19 cellular contexts compared by ENCODE assay signal in genomic region chr11:69557266-69557665, GRCh38.
DNase-seq lines count a peak whose midpoint lies in the region; ATAC-seq, FAIRE-seq and TF ChIP-seq lines count a peak whose summit lies in the region.
"Had no signal": no experiment of that assay in that cellular context is flagged by ENCODE, and none has a peak within 500 bp of the region (broad histone marks: within the 10 kb centered on the region; RNA-seq: fewer than 3 reads in every experiment).

No MANE protein-coding gene starts in this region.

- CTCF ChIA-PET in IMR-90 (lab: Yijun Ruan, JAX) (no interaction called here), H1 (lab: Charles Lee; ENCODE audit: partially characterized antibody) (interaction anchor here (1.0 kb wide), 1 partner anchor 10 kb away, joined by 3 read pairs; no protein-coding TSS in a partner anchor)

- H3K4me1 ChIP-seq in IMR-90 (ENCODE audit: control insufficient read depth, insufficient read depth, low read length) (peaks cover 2% of the 10 kb centered on the region; the same call in 1 of the 2 replicates), H1 (replicated peaks in 1 of 4; ENCODE audit: control insufficient read depth in 3 of 4, insufficient read depth in 4 of 4, low read length in 3 of 4) (0 out of 7 replicates have a peak, but pooled peaks cover 0 to 2% (median 0%) of the 10 kb centered on the region in 4 experiments)
- H3K4me1 ChIP-seq: Caco-2 had no signal

- TF ChIP-seq RAD21 in IMR-90 (IDR thresholded peaks at IDR 0.05; ENCODE audit: low read length) (no peak), H1 (IDR thresholded peaks at IDR 0.05 in 1 of 2, conservative IDR thresholded peaks at IDR 0.05 in 1 of 2; ENCODE audit: low read depth in 2 of 2, low read length in 2 of 2) (no peak)

- H3K36me3 ChIP-seq in IMR-90 (ENCODE audit: control insufficient read depth, insufficient read depth, low read length) (no peaks in the 10 kb centered on the region), H1 (ENCODE audit: control insufficient read depth in 2 of 4, insufficient read depth in 4 of 4, low read length in 3 of 4) (no peaks in the 10 kb centered on the region)
- H3K36me3 ChIP-seq: BLaER1 had no signal

- no peak for TF ChIP-seq EP300 in H1 (IDR thresholded peaks at IDR 0.05; ENCODE audit: borderline replicate concordance in 1 of 2, low read depth in 2 of 2, low read length in 2 of 2)

- H3K4ac ChIP-seq in IMR-90 (ENCODE audit: low read depth, low read length) (no peak overlapping the region), H1 (replicated peaks; ENCODE audit: insufficient read length, low read depth, low read length) (no peak overlapping the region)

- peaks cover 16% of the 10 kb centered on the region for H3K4me1 Mint-ChIP-seq in T-helper 17 cell
- H3K4me1 Mint-ChIP-seq: B cell had no signal

- H3K9ac ChIP-seq in IMR-90 (ENCODE audit: low read depth, low read length) (no peak overlapping the region), H1 (replicated peaks in 1 of 4; ENCODE audit: extremely low read depth in 1 of 4, low read depth in 3 of 4, low read length in 3 of 4) (no peak overlapping the region)
- H3K9ac ChIP-seq: BLaER1 had no signal

- no peak overlapping the region for H4K5ac ChIP-seq in IMR-90 (ENCODE audit: low read depth, low read length)
- no peak overlapping the region for H4K5ac ChIP-seq in H1 (ENCODE audit: insufficient read length, low read depth, low read length)

- H3K27me3 ChIP-seq in IMR-90 (ENCODE audit: control insufficient read depth, insufficient read depth, low read length) = no peaks in the 10 kb centered on the region
- no peaks in the 10 kb centered on the region; a peak in 1 of 7 replicates for H3K27me3 ChIP-seq in H1 (replicated peaks in 1 of 4; ENCODE audit: control insufficient read depth in 3 of 4, extremely low read depth in 1 of 4, insufficient read depth in 3 of 4, low read length in 3 of 4)

- H2AK5ac ChIP-seq in IMR-90 (ENCODE audit: low read depth, low read length) (no peak overlapping the region), H1 (ENCODE audit: low read depth, low read length) (no peak overlapping the region)

- H3K18ac ChIP-seq in IMR-90 (ENCODE audit: low read depth, low read length) (no peak overlapping the region), H1 (ENCODE audit: extremely low read depth, low read length) (no peak overlapping the region)

- H3K23ac ChIP-seq in IMR-90 (ENCODE audit: low read depth, low read length) (no peak overlapping the region), H1 (ENCODE audit: insufficient read length) (no peak overlapping the region)

- H2BK15ac ChIP-seq in IMR-90 (ENCODE audit: low read depth, low read length) (no peak overlapping the region), H1 (ENCODE audit: low read length) (0 out of 2 replicates have a peak overlapping the region, but pooled peaks have one; percentile 29)

- no TSS peak for BruUV-seq in IMR-90 (replicated peaks; lab: Mats Ljungman, UMichigan)

- no peaks in the 10 kb centered on the region for H4K20me1 ChIP-seq in IMR-90 (ENCODE audit: insufficient read depth, low read length)
- no peaks in the 10 kb centered on the region for H4K20me1 ChIP-seq in H1 (replicated peaks in 1 of 2; ENCODE audit: control insufficient read depth in 1 of 2, insufficient read depth in 2 of 2, low read length in 2 of 2)
- H4K20me1 ChIP-seq: BLaER1 had no signal

- H3K23me2 ChIP-seq in H1 (ENCODE audit: low read depth, low read length) = no peaks in the 10 kb centered on the region

- H2BK120ac ChIP-seq in IMR-90 (ENCODE audit: low read depth, low read length) = no peak overlapping the region
- H2BK120ac ChIP-seq in H1 (replicated peaks; ENCODE audit: low read depth, low read length) = no peak overlapping the region

- H2BK20ac ChIP-seq in IMR-90 (ENCODE audit: low read depth, low read length) (no peak overlapping the region), H1 (ENCODE audit: low read length) (no peak overlapping the region)

- H2BK12ac ChIP-seq in H1 (ENCODE audit: low read depth, low read length) = no peak overlapping the region

- TF ChIP-seq POLR2A in IMR-90 (IDR thresholded peaks at IDR 0.05; ENCODE audit: low read depth, low read length) (no peak), H1 (IDR thresholded peaks at IDR 0.05; ENCODE audit: control extremely low read depth in 1 of 2, low read depth in 2 of 2, low read length in 2 of 2) (no peak)

- in situ Hi-C loops in IMR-90 (cut with MboI; ENCODE audit: low sequenced_read_pairs) = no loop called here

- POLR2A ChIA-PET in IMR-90 (lab: Charles Lee; ENCODE audit: unreplicated experiment) = no interaction called here
- POLR2A ChIA-PET in H1 (lab: Charles Lee; ENCODE audit: partially characterized antibody) = no interaction called here

- H3K4me3 Mint-ChIP-seq in T-helper 17 cell = no peak overlapping the region
- H3K4me3 Mint-ChIP-seq: B cell; CD4-positive, CD25-positive, alpha-beta regulatory T cell; CD8-positive, alpha-beta T cell had no signal

- intact Hi-C loops in IMR-90 (cut with micrococcal nuclease) = no loop called here

- no peaks in the 10 kb centered on the region for H3K9me1 ChIP-seq in IMR-90 (ENCODE audit: insufficient read depth, low read length)

- dilution Hi-C loops in IMR-90 (cut with HindIII; ENCODE audit: low sequenced_read_pairs, unreplicated experiment) = no loop called here

- DNase-seq in IMR-90 (no peak), T-helper 17 cell (no peak), H1 (ENCODE audit: low read depth in 1 of 2, low spot score in 2 of 2) (no peak), ecto neural progenitor cell (ENCODE audit: low spot score) (no peak), NCI-H446 treated with DMSO at 0.1 percent for 48 hours (lab: John Stamatoyannopoulos, UW) (no peak)
- DNase-seq: CD4-positive, CD25-positive, alpha-beta regulatory T cell; CD8-positive, alpha-beta T cell; DMS153; DND-41; GOT3; H7; HCEC 1CT had no signal

- H3K27me3 Mint-ChIP-seq in T-helper 17 cell = peaks cover 6% of the 10 kb centered on the region
- H3K27me3 Mint-ChIP-seq: B cell had no signal

- no peak overlapping the region for H4K8ac ChIP-seq in IMR-90 (ENCODE audit: low read depth in 2 of 2, low read length in 2 of 2)
- H4K8ac ChIP-seq in H1 (ENCODE audit: extremely low read depth, insufficient read depth, low read length) = peak overlapping the region; percentile 11; the same call in 1 of the 2 replicates

- H4K91ac ChIP-seq in IMR-90 (ENCODE audit: insufficient read depth, low read depth, low read length) (no peak overlapping the region), H1 (replicated peaks; ENCODE audit: insufficient read length, low read length) (no peak overlapping the region)

- H3K79me1 ChIP-seq in IMR-90 (ENCODE audit: low read depth in 1 of 2, low read length in 2 of 2) (no peaks in the 10 kb centered on the region), H1 (ENCODE audit: low read depth, low read length) (no peaks in the 10 kb centered on the region)

- H3K56ac ChIP-seq in IMR-90 (ENCODE audit: extremely low read depth, insufficient read depth, low read length) (no peak overlapping the region), H1 (replicated peaks; ENCODE audit: insufficient read length, low read depth, low read length) (no peak overlapping the region)

- H2BK5ac ChIP-seq in IMR-90 (ENCODE audit: low read depth, low read length, poor library complexity, severe bottlenecking) (no peak overlapping the region), H1 (ENCODE audit: low read depth, low read length) (no peak overlapping the region)

- H3K4me2 ChIP-seq in IMR-90 (ENCODE audit: low read depth, low read length) = no peak overlapping the region
- H3K4me2 ChIP-seq in H1 (ENCODE audit: insufficient read depth in 1 of 2, low read depth in 2 of 2, low read length in 2 of 2) = no peak overlapping the region

- H3K9me3 ChIP-seq in IMR-90 (ENCODE audit: control insufficient read depth, insufficient read depth, low read length) = peaks cover 2% of the 10 kb centered on the region; the same call in 1 of the 2 replicates
- no peaks in the 10 kb centered on the region for H3K9me3 ChIP-seq in T-helper 17 cell (ENCODE audit: control insufficient read depth, low read length, poor library complexity, severe bottlenecking)
- H3K9me3 ChIP-seq in H1 (ENCODE audit: insufficient read depth in 2 of 2, low read depth in 1 of 2, low read length in 1 of 2) = no peaks in the 10 kb centered on the region
- H3K9me3 ChIP-seq: Caco-2 had no signal

- no peaks in the 10 kb centered on the region for H3K36me3 Mint-ChIP-seq in T-helper 17 cell (ENCODE audit: low read depth)
- H3K36me3 Mint-ChIP-seq: CD4-positive, CD25-positive, alpha-beta regulatory T cell; CD8-positive, alpha-beta T cell had no signal

- 100% methylated on average over 1 of the region's 7 CpGs; no CpG with 5 or more reads in 1 of the 2 experiments for WGBS in IMR-90 (ENCODE audit: extremely low coverage in 2 of 2, insufficient read length in 1 of 2), 2 experiments
- 92% methylated on average over 7 of the region's 7 CpGs; no CpG with 5 or more reads in 1 of the 2 experiments for WGBS in H1 (ENCODE audit: extremely low coverage in 1 of 2, insufficient coverage in 1 of 2, insufficient read length in 1 of 2, insufficient replicate concordance in 2 of 2, low coverage in 1 of 2, low lambda C conversion rate in 2 of 2, missing lambda C conversion rate in 1 of 2), 2 experiments

- H3K14ac ChIP-seq in IMR-90 (replicated peaks; ENCODE audit: low read depth, low read length) (no peak overlapping the region), H1 (ENCODE audit: insufficient read length) (no peak overlapping the region)

- no peak overlapping the region for H2AK9ac ChIP-seq in IMR-90 (replicated peaks; ENCODE audit: low read depth, low read length, poor library complexity)

- H2AFZ ChIP-seq in IMR-90 (replicated peaks; ENCODE audit: low read length, poor library complexity) (peak overlapping the region; percentile 39), H1 (ENCODE audit: low read length) (no peak overlapping the region; the same call in 1 of the 2 replicates)

- H3K79me2 ChIP-seq in H1 (ENCODE audit: control insufficient read depth in 1 of 2, insufficient read depth in 2 of 2, low read length in 2 of 2) = no peaks in the 10 kb centered on the region

- no peak for TF ChIP-seq CTCF in IMR-90 (conservative IDR thresholded peaks at IDR 0.05; ENCODE audit: low read depth, low read length)
- TF ChIP-seq CTCF in H1 (IDR thresholded peaks at IDR 0.05; ENCODE audit: control extremely low read depth in 1 of 3, insufficient read depth in 1 of 3, low read depth in 1 of 3, low read length in 3 of 3) = no peak

- H3K4me3 ChIP-seq in IMR-90 (ENCODE audit: insufficient read depth, low read depth, low read length) (no peak overlapping the region), H1 (ENCODE audit: extremely low read depth in 1 of 4, insufficient read depth in 2 of 4, low read depth in 3 of 4, low read length in 4 of 4) (no peak overlapping the region)
- H3K4me3 ChIP-seq: BLaER1 had no signal

- H3K27ac ChIP-seq in IMR-90 (ENCODE audit: insufficient read depth, low read length) (no peak overlapping the region), H1 (ENCODE audit: low read depth, low read length) (no peak overlapping the region)
- H3K27ac ChIP-seq: BLaER1, C4-2B had no signal

- FAIRE-seq in H1 (lab: Jason Lieb, UNC) = no peak
- FAIRE-seq: G401.6, GM12892 had no signal

- peak overlapping the region; percentile 32 for H3K27ac Mint-ChIP-seq in T-helper 17 cell
- H3K27ac Mint-ChIP-seq: B cell; CD4-positive, CD25-positive, alpha-beta regulatory T cell; CD8-positive, alpha-beta T cell had no signal

- no peak for ATAC-seq in IMR-90 (ENCODE audit: low read depth)
- ATAC-seq in T-helper 17 cell = no peak
- ATAC-seq in HG02798 (IDR thresholded peaks at IDR 0.05; ENCODE audit: poor library complexity, unreplicated experiment) = no peak
- ATAC-seq: CD8-positive, alpha-beta T cell had no signal
